In genomic region chr6:52263709-52264320, GRCh38 we compare ENCODE assay signal across 9 cellular contexts. TPM values are rescaled to one million over a fixed set of nuclear protein-coding genes. Genes with fewer than 3 reads are reported as not detected.
A peak's percentile ranks its signal among the peaks of the same experiment; 100 is the strongest.
DNase-seq lines count a peak whose midpoint lies in the region; TF ChIP-seq lines count a peak whose summit lies in the region.
"Had no signal": no experiment of that assay in that cellular context is flagged by ENCODE, and none has a peak within 500 bp of the region (broad histone marks: within the 10 kb centered on the region; RNA-seq: fewer than 3 reads in every experiment).

No MANE protein-coding gene starts in this region.

- no peaks in the 10 kb centered on the region for H3K9me3 ChIP-seq in mammary epithelial cell (replicated peaks; ENCODE audit: insufficient read depth, low read length)

- H2AFZ ChIP-seq in mammary epithelial cell (ENCODE audit: low read depth, low read length): no peak overlapping the region

- no peaks in the 10 kb centered on the region for H4K20me1 ChIP-seq in mammary epithelial cell (ENCODE audit: insufficient read depth, low read length)

- H3K27me3 ChIP-seq in mammary epithelial cell (ENCODE audit: insufficient read depth, low read length): no peaks in the 10 kb centered on the region

- dilution Hi-C loops in mammary epithelial cell (cut with HindIII; ENCODE audit: low sequenced_read_pairs): no loop called here

- H3K4me3 ChIP-seq in WI38 (ENCODE audit: low read depth, low read length) (no peak overlapping the region), mammary epithelial cell (replicated peaks in 1 of 3; ENCODE audit: insufficient read depth in 1 of 3, low read depth in 2 of 3, low read length in 3 of 3) (no peak overlapping the region)
- H3K4me3 ChIP-seq: skin epidermis had no signal

- no TSS peak for BruUV-seq in mammary epithelial cell (replicated peaks; lab: Mats Ljungman, UMichigan)

- 34% methylated on average over 8 of the region's 8 CpGs for WGBS in mammary epithelial cell (ENCODE audit: low coverage, missing lambda C conversion rate)

- no peak overlapping the region for H3K27ac ChIP-seq in mammary epithelial cell (ENCODE audit: insufficient read depth, low read depth, low read length)
- H3K27ac ChIP-seq: skin epidermis had no signal

- in situ Hi-C loops in mammary epithelial cell (cut with MboI; ENCODE audit: low sequenced_read_pairs in 2 of 2): loop anchor here (5.0 to 10.0 kb wide), 2 partner anchors 99 to 102 kb away; no protein-coding TSS in a partner anchor

- H3K4me1 ChIP-seq in mammary epithelial cell (ENCODE audit: insufficient read depth, low read length): no peaks in the 10 kb centered on the region

- peaks cover 44% of the 10 kb centered on the region for H3K36me3 ChIP-seq in mammary epithelial cell (ENCODE audit: insufficient read depth, low read length)

- no peaks in the 10 kb centered on the region for H3K79me2 ChIP-seq in mammary epithelial cell (ENCODE audit: insufficient read depth, low read length)

- intact Hi-C loops in mammary epithelial cell (cut with micrococcal nuclease): loop anchor here (1.0 to 5.0 kb wide), 5 partner anchors 30 to 407 kb away; no protein-coding TSS in a partner anchor

- TF ChIP-seq CTCF in WI38 (IDR thresholded peaks at IDR 0.05; ENCODE audit: low read depth, low read length): peak; percentile 95
- TF ChIP-seq CTCF in mammary epithelial cell (conservative IDR thresholded peaks at IDR 0.05 in 1 of 2, IDR thresholded peaks at IDR 0.05 in 1 of 2; ENCODE audit: extremely low read depth in 1 of 2, insufficient read depth in 1 of 2, low read depth in 1 of 2, low read length in 2 of 2): peak; percentile 94 to 99

- DNase-seq in NCI-H1436 (lab: John Stamatoyannopoulos, UW) (peak; percentile 21), NCI-H1436 treated with DMSO at 0.1 percent for 48 hours (lab: John Stamatoyannopoulos, UW) (no peak), HEK293T (ENCODE audit: extremely low spot score) (peak; percentile 70), NCI-H1694 (lab: John Stamatoyannopoulos, UW) (peak; percentile 29), mammary epithelial cell (peak; percentile 33), left kidney (ENCODE audit: low read depth, low spot score) (peak; percentile 78)
- DNase-seq in stimulated activated CD4-positive, alpha-beta T cell treated with anti-CD3 and anti-CD28 coated beads, TNF-alpha, amount 100 ng/mL, for 1 hour (ENCODE audit: low read depth in 3 of 3, low spot score in 1 of 3): peak in 2 of 3 donors; percentile 30 to 56

- H3K4me2 ChIP-seq in mammary epithelial cell (ENCODE audit: insufficient read depth, low read depth, low read length): no peak overlapping the region

- CTCF ChIA-PET in HEK293T (lab: Yijun Ruan, JAX) (interaction anchor here (0.6 to 1.6 kb wide), 11 partner anchors 8 to 343 kb away, joined by 3 to 8 read pairs (median 4); no protein-coding TSS in a partner anchor), mammary epithelial cell (lab: Charles Lee; ENCODE audit: low non-redundant PET) (interaction anchor here (0.7 kb wide), 1 partner anchor 214 kb away, joined by 7 read pairs; no protein-coding TSS in a partner anchor)

- POLR2A ChIA-PET in HEK293T (lab: Yijun Ruan, JAX): interaction anchor here (1.2 to 1.8 kb wide), 3 partner anchors 9 to 21 kb away, joined by 5 to 8 read pairs (median 5); partner anchors contain the start of gene MCM3

- no peak overlapping the region for H3K9ac ChIP-seq in mammary epithelial cell (ENCODE audit: insufficient read depth, low read length)

TF ChIP-seq in HEK293T, 16 proteins besides CTCF, POLR2A, EP300 and RAD21:
- TF ChIP-seq LEF1 (IDR thresholded peaks at IDR 0.05; ENCODE audit: borderline replicate concordance): no peak
- no peak for TF ChIP-seq NFRKB (IDR thresholded peaks at IDR 0.05)
- no peak for TF ChIP-seq ELF4 (IDR thresholded peaks at IDR 0.05)
- TF ChIP-seq HDGF (IDR thresholded peaks at IDR 0.05; ENCODE audit: borderline replicate concordance): no peak
- no peak for TF ChIP-seq PKNOX1 (IDR thresholded peaks at IDR 0.05)
- TF ChIP-seq SP1 (IDR thresholded peaks at IDR 0.05): no peak
- TF ChIP-seq TARDBP (IDR thresholded peaks at IDR 0.05): no peak
- TF ChIP-seq FOXA1 (IDR thresholded peaks at IDR 0.05): no peak
- TF ChIP-seq L3MBTL2 (conservative IDR thresholded peaks at IDR 0.05): no peak
- no peak for TF ChIP-seq BHLHE40 (IDR thresholded peaks at IDR 0.05; ENCODE audit: borderline replicate concordance)

RNA-seq across cellular contexts. Expression of gene IL17F, which starts 19.5 kb away (rescaled TPM):
- not detected for total RNA-seq in mammary epithelial cell
- not detected for polyA plus RNA-seq in mammary epithelial cell
- not detected for polyA minus RNA-seq in mammary epithelial cell

RNA-seq across cellular contexts. Expression of gene MCM3, which starts 20.7 kb away (rescaled TPM):
- 10 to 100 TPM; 23.5 to 69.5 TPM for total RNA-seq in mammary epithelial cell
- polyA plus RNA-seq in mammary epithelial cell: 127 TPM
- polyA minus RNA-seq in mammary epithelial cell: 152 TPM
